In the genomic region with DNA sequence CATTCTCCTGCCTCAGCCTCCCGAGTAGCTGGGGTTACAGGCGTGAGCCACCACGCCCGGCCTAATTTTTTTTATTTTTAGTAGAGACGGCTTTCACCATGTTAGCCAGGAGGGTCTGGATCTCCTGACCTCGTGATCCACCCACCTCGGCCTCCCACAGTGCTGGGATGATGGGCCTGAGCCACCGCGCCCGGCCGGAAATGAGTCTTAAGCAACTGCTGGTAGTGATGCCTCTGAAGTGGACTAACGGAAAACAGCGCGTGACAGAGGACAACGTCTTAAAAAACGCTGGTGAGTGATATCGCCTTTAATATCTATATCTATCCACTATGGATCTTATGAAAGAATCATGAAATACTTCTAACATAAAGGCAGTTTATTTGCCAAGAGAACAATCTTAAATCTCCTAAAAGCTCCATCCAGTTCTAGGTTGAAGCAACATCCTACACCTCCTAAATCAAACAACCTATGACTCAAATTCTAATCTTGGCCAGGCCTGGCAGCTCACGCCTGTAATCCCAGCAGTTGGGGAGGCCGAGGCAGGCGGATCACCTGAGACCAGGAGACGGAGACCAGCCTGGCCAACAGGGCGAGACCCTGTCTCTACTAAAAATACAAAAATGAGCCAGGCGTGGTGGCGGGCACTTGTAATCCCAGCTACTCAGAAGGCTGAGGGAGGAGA, we compare ENCODE assay signal across 13 cellular contexts.
A peak's percentile ranks its signal among the peaks of the same experiment; 100 is the strongest.
DNase-seq lines count a peak whose midpoint lies in the region; ATAC-seq and TF ChIP-seq lines count a peak whose summit lies in the region.
"Had no signal": no experiment of that assay in that cellular context is flagged by ENCODE, and none has a peak within 500 bp of the region (broad histone marks: within the 10 kb centered on the region; RNA-seq: fewer than 3 reads in every experiment).

No MANE protein-coding gene starts in this region.

- DNase-seq in GM23248 (peak; percentile 94), SW 1271 (lab: John Stamatoyannopoulos, UW) (peak; percentile 69 to 87), fibroblast of villous mesenchyme (ENCODE audit: low read depth) (peak; percentile 95), gastrocnemius medialis (peak; percentile 60 to 69), NCI-H345 (lab: John Stamatoyannopoulos, UW) (no peak)
- DNase-seq in stimulated activated CD4-positive, alpha-beta T cell treated with anti-CD3 and anti-CD28 coated beads, Interleukin-15, amount 100 ng/mL, for 24 hours = no peak
- DNase-seq: CD8-positive, alpha-beta memory T cell; effector memory CD4-positive, alpha-beta T cell; heart right ventricle; NCI-H1105 treated with DMSO at 0.1 percent for 48 hours had no signal

- H3K9me3 Mint-ChIP-seq in activated T-helper 17 cell treated with anti-CD3 and anti-CD28 coated beads, Interleukin-2, amount 50 U/mL, for 72 hours = no peaks in the 10 kb centered on the region
- H3K9me3 Mint-ChIP-seq: CD8-positive, alpha-beta memory T cell had no signal

- H3K9ac ChIP-seq in GM23248 = peak overlapping the region; percentile 88

- H4K20me1 ChIP-seq in GM23248 (ENCODE audit: insufficient read depth) = no peaks in the 10 kb centered on the region

- no peak overlapping the region for H3K4me3 Mint-ChIP-seq in activated T-helper 17 cell treated with anti-CD3 and anti-CD28 coated beads, Interleukin-2, amount 50 U/mL, for 72 hours
- H3K4me3 Mint-ChIP-seq: CD8-positive, alpha-beta memory T cell had no signal

- H3K4me1 Mint-ChIP-seq in activated T-helper 17 cell treated with anti-CD3 and anti-CD28 coated beads, Interleukin-2, amount 50 U/mL, for 72 hours = no peaks in the 10 kb centered on the region
- H3K4me1 Mint-ChIP-seq: CD8-positive, alpha-beta memory T cell had no signal

- peak overlapping the region; percentile 98 for H3K27ac ChIP-seq in GM23248
- peak overlapping the region; percentile 65 to 81 (median 69) for H3K27ac ChIP-seq in gastrocnemius medialis

- peak; percentile 84 to 86 for ATAC-seq in gastrocnemius medialis
- no peak for ATAC-seq in HG03159 (IDR thresholded peaks at IDR 0.05; ENCODE audit: unreplicated experiment)
- ATAC-seq in activated T-helper 17 cell treated with anti-CD3 and anti-CD28 coated beads, Interleukin-2, amount 50 U/mL, for 72 hours (replicated peaks) = no peak

- peaks cover 29% of the 10 kb centered on the region for H3K27me3 Mint-ChIP-seq in activated T-helper 17 cell treated with anti-CD3 and anti-CD28 coated beads, Interleukin-2, amount 50 U/mL, for 72 hours

- peaks cover 47% of the 10 kb centered on the region for H3F3A ChIP-seq in GM23248 (ENCODE audit: insufficient read depth)

- TF ChIP-seq CTCF in fibroblast of villous mesenchyme (IDR thresholded peaks at IDR 0.05; ENCODE audit: insufficient read depth, low read depth, low read length) = no peak
- no peak for TF ChIP-seq CTCF in gastrocnemius medialis (IDR thresholded peaks at IDR 0.05 in 4 of 5, conservative IDR thresholded peaks at IDR 0.05 in 1 of 5)

- H3K27me3 ChIP-seq in GM23248 (replicated peaks; ENCODE audit: insufficient read depth) (no peaks in the 10 kb centered on the region), gastrocnemius medialis (no peaks in the 10 kb centered on the region)
- H3K27me3 ChIP-seq: adrenal gland had no signal

- H3K9me2 ChIP-seq in GM23248 (ENCODE audit: insufficient read depth) = no peaks in the 10 kb centered on the region

- H3K36me3 Mint-ChIP-seq in activated T-helper 17 cell treated with anti-CD3 and anti-CD28 coated beads, Interleukin-2, amount 50 U/mL, for 72 hours (ENCODE audit: low read depth) = no peaks in the 10 kb centered on the region
- H3K36me3 Mint-ChIP-seq: CD8-positive, alpha-beta memory T cell had no signal

- 0 to 2% methylated on average over 24 of the region's 24 CpGs for WGBS in GM23248 (ENCODE audit: low coverage in 1 of 2, low lambda C conversion rate in 2 of 2, missing lambda C conversion rate in 2 of 2), 2 experiments

- in situ Hi-C loops in GM23248 (cut with MboI) (no loop called here), gastrocnemius medialis (cut with MboI; ENCODE audit: low sequenced_read_pairs in 4 of 4) (no loop called here)

- no peak for TF ChIP-seq POLR2A in gastrocnemius medialis (IDR thresholded peaks at IDR 0.05)

- H3K4me2 ChIP-seq in GM23248 (ENCODE audit: unreplicated experiment) = peak overlapping the region; percentile 89

- no peak overlapping the region for H3K27ac Mint-ChIP-seq in activated T-helper 17 cell treated with anti-CD3 and anti-CD28 coated beads, Interleukin-2, amount 50 U/mL, for 72 hours
- H3K27ac Mint-ChIP-seq: CD8-positive, alpha-beta memory T cell had no signal

- H3K9me3 ChIP-seq in GM23248 (ENCODE audit: low read depth) (no peaks in the 10 kb centered on the region), gastrocnemius medialis (no peaks in the 10 kb centered on the region)
- H3K9me3 ChIP-seq: adrenal gland, heart right ventricle had no signal

- H3K4me3 ChIP-seq in GM23248 = peak overlapping the region; percentile 68
- H3K4me3 ChIP-seq in fibroblast of villous mesenchyme (ENCODE audit: low read depth, low read length) = peak overlapping the region; percentile 12
- H3K4me3 ChIP-seq in gastrocnemius medialis = no peak overlapping the region
- H3K4me3 ChIP-seq: adrenal gland had no signal

- peaks cover 72% of the 10 kb centered on the region for H3K79me2 ChIP-seq in GM23248 (ENCODE audit: insufficient read depth)

- H3K4me1 ChIP-seq in GM23248 (ENCODE audit: insufficient read depth) = peaks cover 51% of the 10 kb centered on the region
- H3K4me1 ChIP-seq in gastrocnemius medialis = peaks cover 17 to 20% of the 10 kb centered on the region in 2 donors
- H3K4me1 ChIP-seq: adrenal gland had no signal

- H2AFZ ChIP-seq in GM23248 = peak overlapping the region; percentile 43

- intact Hi-C loops in gastrocnemius medialis (cut with DNase I; ENCODE audit: low total_unique reads) = no loop called here

- H3K36me3 ChIP-seq in GM23248 (ENCODE audit: low read depth) (no peaks in the 10 kb centered on the region), gastrocnemius medialis (no peaks in the 10 kb centered on the region)
- H3K36me3 ChIP-seq: adrenal gland, heart right ventricle had no signal

Comparison
In these comparisons a context has a peak if more than half of its experiments do, and no peak if none do; other contexts are left out.
1. DNase-seq: peak in GM23248 (single experiment), SW 1271 (2 of 2), fibroblast of villous mesenchyme (single experiment) and gastrocnemius medialis (2 of 2); none in stimulated activated CD4-positive, alpha-beta T cell treated with anti-CD3 and anti-CD28 coated beads, Interleukin-15, amount 100 ng/mL, for 24 hours (single experiment) and NCI-H345 (single experiment).
2. H3K4me3 ChIP-seq: peak in GM23248 (single experiment) and fibroblast of villous mesenchyme (single experiment); none in gastrocnemius medialis (0 of 4).
3. ATAC-seq: peak in gastrocnemius medialis (2 of 2); none in HG03159 (single experiment) and activated T-helper 17 cell treated with anti-CD3 and anti-CD28 coated beads, Interleukin-2, amount 50 U/mL, for 72 hours (single experiment).